ENCODE assay signal across 8 cellular contexts in genomic region chr7:45919947-45920542, GRCh38. TPM values are rescaled to one million over a fixed set of nuclear protein-coding genes. Genes with fewer than 3 reads are reported as not detected.
DNase-seq lines count a peak whose midpoint lies in the region; ATAC-seq lines count a peak whose summit lies in the region.

No MANE protein-coding gene starts in this region.

- peaks cover 24% of the 10 kb centered on the region for H3K4me1 Mint-ChIP-seq in activated naive CD8-positive, alpha-beta T cell (ENCODE audit: low read depth)
- peaks cover 15 to 29% of the 10 kb centered on the region in 2 donors for H3K4me1 Mint-ChIP-seq in immature natural killer cell
- H3K4me1 Mint-ChIP-seq in stimulated activated effector memory CD8-positive, alpha-beta T cell treated with anti-CD3 and anti-CD28 coated beads, Interleukin-12 subunit alpha, Interleukin-12 subunit beta, amount 100 ng/mL, for 72 hours = peaks cover 23% of the 10 kb centered on the region

- H3K27me3 Mint-ChIP-seq in activated naive CD8-positive, alpha-beta T cell = peaks cover 38% of the 10 kb centered on the region
- peaks cover 3 to 18% (median 12%) of the 10 kb centered on the region in 3 donors for H3K27me3 Mint-ChIP-seq in immature natural killer cell (ENCODE audit: low read depth in 3 of 3)

- H3K9me3 Mint-ChIP-seq in activated naive CD8-positive, alpha-beta T cell (ENCODE audit: low read depth) = no peaks in the 10 kb centered on the region
- peaks cover 0 to 2% (median 0%) of the 10 kb centered on the region in 6 donors for H3K9me3 Mint-ChIP-seq in immature natural killer cell
- H3K9me3 Mint-ChIP-seq in stimulated activated effector memory CD8-positive, alpha-beta T cell treated with anti-CD3 and anti-CD28 coated beads, Interleukin-12 subunit alpha, Interleukin-12 subunit beta, amount 100 ng/mL, for 72 hours = no peaks in the 10 kb centered on the region

- no peaks in the 10 kb centered on the region for H3K36me3 Mint-ChIP-seq in activated naive CD8-positive, alpha-beta T cell
- peaks cover 0 to 3% (median 0%) of the 10 kb centered on the region in 3 donors for H3K36me3 Mint-ChIP-seq in immature natural killer cell
- H3K36me3 Mint-ChIP-seq in stimulated activated effector memory CD8-positive, alpha-beta T cell treated with anti-CD3 and anti-CD28 coated beads, Interleukin-12 subunit alpha, Interleukin-12 subunit beta, amount 100 ng/mL, for 72 hours = no peaks in the 10 kb centered on the region

- no peak overlapping the region for H3K27ac Mint-ChIP-seq in activated naive CD8-positive, alpha-beta T cell
- H3K27ac Mint-ChIP-seq in immature natural killer cell = peak overlapping the region in 2 of 6 donors; percentile 40 to 56
- no peak overlapping the region for H3K27ac Mint-ChIP-seq in stimulated activated effector memory CD8-positive, alpha-beta T cell treated with anti-CD3 and anti-CD28 coated beads, Interleukin-12 subunit alpha, Interleukin-12 subunit beta, amount 100 ng/mL, for 72 hours

- H3K4me3 Mint-ChIP-seq in activated naive CD8-positive, alpha-beta T cell = peak overlapping the region; percentile 69
- peak overlapping the region in 4 of 5 donors; percentile 38 to 77 (median 69) for H3K4me3 Mint-ChIP-seq in immature natural killer cell
- peak overlapping the region; percentile 45 for H3K4me3 Mint-ChIP-seq in stimulated activated effector memory CD8-positive, alpha-beta T cell treated with anti-CD3 and anti-CD28 coated beads, Interleukin-12 subunit alpha, Interleukin-12 subunit beta, amount 100 ng/mL, for 72 hours

- ATAC-seq in stimulated activated effector memory CD8-positive, alpha-beta T cell treated with anti-CD3 and anti-CD28 coated beads, Interleukin-12 subunit alpha, Interleukin-12 subunit beta, amount 100 ng/mL, for 72 hours = no peak
- no peak for ATAC-seq in GM18909 (IDR thresholded peaks at IDR 0.05; ENCODE audit: poor library complexity, unreplicated experiment)
- no peak for ATAC-seq in HG02759 (IDR thresholded peaks at IDR 0.05; ENCODE audit: unreplicated experiment)

- DNase-seq in DMS53 (lab: John Stamatoyannopoulos, UW) (peak; percentile 36), DMS53 treated with DMSO at 0.1 percent for 48 hours (lab: John Stamatoyannopoulos, UW; ENCODE audit: unreplicated experiment) (no peak), immature natural killer cell (no peak), GOT3 (lab: John Stamatoyannopoulos, UW) (no peak)
- no peak for DNase-seq in stimulated activated effector memory CD8-positive, alpha-beta T cell treated with anti-CD3 and anti-CD28 coated beads, Interleukin-12 subunit alpha, Interleukin-12 subunit beta, amount 100 ng/mL, for 72 hours (ENCODE audit: low spot score in 2 of 2)

RNA-seq across cellular contexts. Expression of gene IGFBP3, which starts 1.0 kb away (rescaled TPM):
- polyA plus RNA-seq in immature natural killer cell = 1 to 10 TPM in 1 of 3 donors, under 1 TPM in 1, not detected in 1; 0.53 to 3.1 TPM

RNA-seq across cellular contexts. Expression of gene IGFBP1, which starts 31.8 kb away (rescaled TPM):
- polyA plus RNA-seq in immature natural killer cell = not detected

RNA-seq across cellular contexts. Expression of gene CCDC201, which starts 47.2 kb away (rescaled TPM):
- polyA plus RNA-seq in immature natural killer cell = not detected
